ENCODE assay signal across 9 cellular contexts in genomic region chr7:44618754-44619153, GRCh38. TPM values are rescaled to one million over a fixed set of nuclear protein-coding genes. Genes with fewer than 3 reads are reported as not detected.
DNase-seq lines count a peak whose midpoint lies in the region; ATAC-seq, FAIRE-seq and TF ChIP-seq lines count a peak whose summit lies in the region.
"Had no signal": no experiment of that assay in that cellular context is flagged by ENCODE, and none has a peak within 500 bp of the region (broad histone marks: within the 10 kb centered on the region; RNA-seq: fewer than 3 reads in every experiment).

No MANE protein-coding gene starts in this region.

- no peak for TF ChIP-seq RAD21 in GM12878 (IDR thresholded peaks at IDR 0.05; ENCODE audit: insufficient read depth, low read depth, low read length)

- H3K36me3 ChIP-seq in GM12878 (ENCODE audit: control insufficient read depth in 2 of 2, insufficient read depth in 2 of 2, low read length in 1 of 2) (peaks cover 0 to 9% of the 10 kb centered on the region in 2 experiments; a peak in 2 of 4 replicates), transverse colon (no peaks in the 10 kb centered on the region)

- H2AFZ ChIP-seq in GM12878 (ENCODE audit: control insufficient read depth, low read depth, low read length) = no peak overlapping the region

- TF ChIP-seq POLR2A in GM12878 (IDR thresholded peaks at IDR 0.05; ENCODE audit: low read depth, low read length) (no peak), transverse colon (IDR thresholded peaks at IDR 0.05) (no peak)

- H3K79me2 ChIP-seq in GM12878 (ENCODE audit: control insufficient read depth, insufficient read depth, low read length) = peaks cover 90% of the 10 kb centered on the region

- ATAC-seq in HG03378 (IDR thresholded peaks at IDR 0.05; ENCODE audit: unreplicated experiment) = peak; percentile 41
- peak; percentile 60 for ATAC-seq in GM12878
- ATAC-seq in GM21381 (IDR thresholded peaks at IDR 0.05; ENCODE audit: unreplicated experiment) = no peak
- ATAC-seq in HG03354 (IDR thresholded peaks at IDR 0.05; ENCODE audit: poor library complexity, severe bottlenecking, unreplicated experiment) = no peak

- no peak for FAIRE-seq in GM12878 (lab: Jason Lieb, UNC)

- peak; percentile 86 for DNase-seq in DMS53 (lab: John Stamatoyannopoulos, UW)
- DNase-seq in GM12878 (ENCODE audit: low read depth, low spot score) = no peak
- DNase-seq in mesothelial cell of epicardium (ENCODE audit: low spot score in 2 of 2, unreplicated experiment in 2 of 2) = peak in 1 of 2 experiments; percentile 45
- no peak for DNase-seq in GM19238 (ENCODE audit: insufficient read length, low spot score)
- no peak for DNase-seq in transverse colon
- DNase-seq: NCI-H226 had no signal

- no peaks in the 10 kb centered on the region for H3K9me3 Mint-ChIP-seq in mesothelial cell of epicardium

- no peaks in the 10 kb centered on the region for H3K27me3 ChIP-seq in GM12878 (replicated peaks in 1 of 2; ENCODE audit: control insufficient read depth in 2 of 2, insufficient read depth in 2 of 2, low read length in 1 of 2)
- no peaks in the 10 kb centered on the region for H3K27me3 ChIP-seq in transverse colon

- TF ChIP-seq EP300 in GM12878 (IDR thresholded peaks at IDR 0.05; ENCODE audit: borderline replicate concordance in 1 of 2, control insufficient read depth in 1 of 2, low read depth in 2 of 2, low read length in 2 of 2) (no peak), transverse colon (IDR thresholded peaks at IDR 0.05; ENCODE audit: low read depth) (no peak)

- H3K4me1 Mint-ChIP-seq in mesothelial cell of epicardium = peaks cover 35% of the 10 kb centered on the region

- SMC1A ChIA-PET in GM12878 (lab: Charles Lee; ENCODE audit: uncharacterized antibody, unreplicated experiment) = interaction anchor here (1.0 to 1.3 kb wide), 4 partner anchors 12 to 20 kb away, joined by 3 to 5 read pairs (median 4); partner anchors contain the start of gene OGDH

- H3K9ac ChIP-seq in GM12878 (ENCODE audit: control insufficient read depth, insufficient read depth, low read length) = no peak overlapping the region; the same call in 1 of the 2 replicates

- no peaks in the 10 kb centered on the region for H4K20me1 ChIP-seq in GM12878 (ENCODE audit: control insufficient read depth, insufficient read depth)

- intact Hi-C loops in GM12878 (cut with micrococcal nuclease; ENCODE audit: unreplicated experiment) (no loop called here), transverse colon (cut with DNase I; ENCODE audit: low total_unique reads) (no loop called here)

- H3K4me2 ChIP-seq in GM12878 (ENCODE audit: control insufficient read depth, insufficient read depth) = peak overlapping the region; percentile 44; the same call in 1 of the 2 replicates

- POLR2A ChIA-PET in GM12878 (lab: Charles Lee) = interaction anchor here (0.8 to 3.2 kb wide), 3 partner anchors 11 to 131 kb away, joined by 4 to 28 read pairs (median 9); partner anchors contain the start of genes OGDH and ZMIZ2

- TF ChIP-seq CTCF in GM12878 (IDR thresholded peaks at IDR 0.05 in 2 of 3, conservative IDR thresholded peaks at IDR 0.05 in 1 of 3; ENCODE audit: control insufficient read depth in 2 of 3, extremely low read depth in 1 of 3, insufficient read depth in 1 of 3, low read depth in 3 of 3, low read length in 3 of 3) = no peak
- no peak for TF ChIP-seq CTCF in mesothelial cell of epicardium (IDR thresholded peaks at IDR 0.05; ENCODE audit: unreplicated experiment)
- TF ChIP-seq CTCF in transverse colon (IDR thresholded peaks at IDR 0.05) = no peak

- BruUV-seq in GM12878 (replicated peaks; lab: Mats Ljungman, UMichigan) = no TSS peak

- H3K27ac Mint-ChIP-seq in mesothelial cell of epicardium = peak overlapping the region; percentile 92

- peak overlapping the region; percentile 4 for H3K4me3 Mint-ChIP-seq in mesothelial cell of epicardium

- in situ Hi-C loops in GM12878 (cut with MboI) (no loop called here), transverse colon (cut with MboI; ENCODE audit: low pct_ligation_motif_present in 1 of 4, low pct_unique_long_range_greater_than_20kb in 1 of 4, low sequenced_read_pairs in 3 of 4) (no loop called here)

- H3K27ac ChIP-seq in GM12878 (ENCODE audit: control insufficient read depth, insufficient read depth) (peak overlapping the region; percentile 65), transverse colon (peak overlapping the region in 2 of 4 donors; percentile 25 to 34)

- 21% methylated on average over 3 of the region's 3 CpGs for WGBS in GM12878 (ENCODE audit: insufficient coverage, insufficient replicate concordance, low lambda C conversion rate, missing lambda C conversion rate)
- WGBS in transverse colon (ENCODE audit: low coverage in 1 of 2), 2 donors = 51% methylated on average over 3 of the region's 3 CpGs; no CpG with 5 or more reads in 1 of the 2 donors

- H3K4me3 ChIP-seq in GM12878 = no peak overlapping the region
- no peak overlapping the region for H3K4me3 ChIP-seq in transverse colon

- CTCF ChIA-PET in GM12878 (lab: Yijun Ruan, JAX) = no interaction called here

- H3K9me3 ChIP-seq in GM12878 (replicated peaks; ENCODE audit: control insufficient read depth, insufficient read depth, low read length) = no peaks in the 10 kb centered on the region
- no peaks in the 10 kb centered on the region for H3K9me3 ChIP-seq in transverse colon

- no peaks in the 10 kb centered on the region for H3K27me3 Mint-ChIP-seq in mesothelial cell of epicardium (ENCODE audit: low read depth)

- RAD21 ChIA-PET in GM12878 (lab: Charles Lee; ENCODE audit: unreplicated experiment) = interaction anchor here (10.1 kb wide), 1 partner anchor 16 kb away, joined by 130 read pairs; no protein-coding TSS in a partner anchor

- H3K36me3 Mint-ChIP-seq in mesothelial cell of epicardium = no peaks in the 10 kb centered on the region

- H3K4me1 ChIP-seq in GM12878 (ENCODE audit: control insufficient read depth, insufficient read depth, low read length) = peaks cover 61% of the 10 kb centered on the region
- H3K4me1 ChIP-seq in transverse colon = peaks cover 32 to 93% (median 65%) of the 10 kb centered on the region in 4 donors

RNA-seq across cellular contexts. Expression of gene OGDH, which starts 12.3 kb away (rescaled TPM):
- total RNA-seq in GM12878 (2013; cell fraction: nucleolus; rRNA removed) = 59.5 and 66.5 TPM in 2 replicates
- total RNA-seq in GM12878 (2014; rRNA removed) = 60.6 and 63.5 TPM in 2 replicates
- 20.5 and 23.1 TPM in 2 replicates for total RNA-seq in GM12878 (2014; rRNA removed; fragmentation: Illumina TruSeq; extraction: Trizol)
- 103 and 104 TPM in 2 replicates for total RNA-seq in GM12878 (2021)
- 21.1 TPM for polyA plus RNA-seq in GM12878 (2011; ENCODE audit: low read depth)
- 16.7 and 33.8 TPM in 2 replicates for polyA plus RNA-seq in GM12878 (2011; rRNA removed)
- polyA plus RNA-seq in GM12878 (2011; cell fraction: cytosol; rRNA removed) = 49.7 and 61.0 TPM in 2 replicates
- 98.8 and 106 TPM in 2 replicates for polyA plus RNA-seq in GM12878 (2011; cell fraction: nucleus; rRNA removed)
- polyA plus RNA-seq in GM12878 (2012) = 38.1 and 42.9 TPM in 2 replicates
- polyA plus RNA-seq in GM12878 (2014; fragmentation: Illumina TruSeq; extraction: Trizol) = 39.9 and 56.7 TPM in 2 replicates
- polyA plus RNA-seq in GM12878 (2014; fragmentation: Nextera tagmentation; extraction: Ambion mirVana) = 1 to 10 TPM; 4.1 to 4.2 TPM
- polyA plus RNA-seq in GM12878 (2014; rRNA removed) = 44.7 and 49.1 TPM in 2 replicates
- polyA plus RNA-seq in GM12878 (2016; fragmentation: Nextera tagmentation; extraction: Ambion mirVana) = 10 to 100 TPM; 52.0 to 53.2 TPM
- polyA minus RNA-seq in GM12878 (2011; rRNA and poly(A)+ RNA removed) = 87.7 and 88.6 TPM in 2 replicates
- polyA minus RNA-seq in GM12878 (2011; cell fraction: cytosol; rRNA and poly(A)+ RNA removed) = 34.1 and 34.2 TPM in 2 replicates
- 25.9 and 35.4 TPM in 2 replicates for polyA minus RNA-seq in GM12878 (2011; cell fraction: nucleus; rRNA and poly(A)+ RNA removed)
- total RNA-seq in mesothelial cell of epicardium = 67.4 to 72.8 TPM (median 71.2 TPM) in 3 replicates
- 100 to 1,000 TPM in 3 of 4 donors, 10 to 100 TPM in 1; 74.0 to 160 (median 143) TPM for total RNA-seq in transverse colon

RNA-seq across cellular contexts. Expression of gene TMED4, which starts 36.7 kb away (rescaled TPM):
- total RNA-seq in GM12878 (2013; cell fraction: nucleolus; rRNA removed) = 141 and 178 TPM in 2 replicates
- total RNA-seq in GM12878 (2014; rRNA removed) (71.3 and 75.3 TPM in 2 replicates), GM12878 (2014; rRNA removed; fragmentation: Illumina TruSeq; extraction: Trizol) (39.1 and 41.4 TPM in 2 replicates), GM12878 (2021) (41.6 and 48.1 TPM in 2 replicates), mesothelial cell of epicardium (97.0 to 97.7 TPM (median 97.6 TPM) in 3 replicates), transverse colon (100 to 1,000 TPM; 226 to 303 (median 254) TPM)
- 49.3 TPM for polyA plus RNA-seq in GM12878 (2011; ENCODE audit: low read depth)
- polyA plus RNA-seq in GM12878 (2011; rRNA removed) (67.1 and 69.8 TPM in 2 replicates), GM12878 (2014; fragmentation: Illumina TruSeq; extraction: Trizol) (37.3 and 38.9 TPM in 2 replicates), GM12878 (2014; fragmentation: Nextera tagmentation; extraction: Ambion mirVana) (10 to 100 TPM; 20.8 to 21.0 TPM), GM12878 (2014; rRNA removed) (48.1 and 53.9 TPM in 2 replicates), GM12878 (2016; fragmentation: Nextera tagmentation; extraction: Ambion mirVana) (10 to 100 TPM; 55.6 to 57.4 TPM)
- polyA plus RNA-seq in GM12878 (2011; cell fraction: cytosol; rRNA removed) = 82.6 and 87.1 TPM in 2 replicates
- polyA plus RNA-seq in GM12878 (2011; cell fraction: nucleus; rRNA removed) = 70.6 and 72.2 TPM in 2 replicates
- 51.2 and 51.5 TPM in 2 replicates for polyA plus RNA-seq in GM12878 (2012)
- 58.4 and 72.4 TPM in 2 replicates for polyA minus RNA-seq in GM12878 (2011; rRNA and poly(A)+ RNA removed)
- polyA minus RNA-seq in GM12878 (2011; cell fraction: cytosol; rRNA and poly(A)+ RNA removed) = 28.4 and 31.1 TPM in 2 replicates
- polyA minus RNA-seq in GM12878 (2011; cell fraction: nucleus; rRNA and poly(A)+ RNA removed) = 33.5 and 53.0 TPM in 2 replicates

RNA-seq across cellular contexts. Expression of gene DDX56, which starts 45.0 kb away (rescaled TPM):
- total RNA-seq in GM12878 (2013; cell fraction: nucleolus; rRNA removed) = 56.8 and 76.3 TPM in 2 replicates
- total RNA-seq in GM12878 (2014; rRNA removed) (93.2 and 97.4 TPM in 2 replicates), GM12878 (2014; rRNA removed; fragmentation: Illumina TruSeq; extraction: Trizol) (51.5 and 52.1 TPM in 2 replicates), GM12878 (2021) (86.3 and 92.4 TPM in 2 replicates), mesothelial cell of epicardium (89.0 to 104 TPM (median 96.8 TPM) in 3 replicates), transverse colon (100 to 1,000 TPM in 1 of 4 donors, 10 to 100 TPM in 3; 41.1 to 202 (median 42.3) TPM)
- polyA plus RNA-seq in GM12878 (2011; ENCODE audit: low read depth) = 40.2 TPM
- polyA plus RNA-seq in GM12878 (2011; rRNA removed) (56.0 and 82.9 TPM in 2 replicates), GM12878 (2014; fragmentation: Illumina TruSeq; extraction: Trizol) (39.1 and 78.1 TPM in 2 replicates), GM12878 (2014; fragmentation: Nextera tagmentation; extraction: Ambion mirVana) (10 to 100 TPM; 19.8 to 48.3 TPM), GM12878 (2014; rRNA removed) (79.6 and 93.8 TPM in 2 replicates), GM12878 (2016; fragmentation: Nextera tagmentation; extraction: Ambion mirVana) (100 to 1,000 TPM; 127 to 136 TPM)
- 85.7 and 112 TPM in 2 replicates for polyA plus RNA-seq in GM12878 (2011; cell fraction: cytosol; rRNA removed)
- polyA plus RNA-seq in GM12878 (2011; cell fraction: nucleus; rRNA removed) = 182 and 194 TPM in 2 replicates
- 57.3 and 65.1 TPM in 2 replicates for polyA plus RNA-seq in GM12878 (2012)
- 75.0 and 100 TPM in 2 replicates for polyA minus RNA-seq in GM12878 (2011; rRNA and poly(A)+ RNA removed)
- 26.6 and 29.3 TPM in 2 replicates for polyA minus RNA-seq in GM12878 (2011; cell fraction: cytosol; rRNA and poly(A)+ RNA removed)
- 51.5 and 87.5 TPM in 2 replicates for polyA minus RNA-seq in GM12878 (2011; cell fraction: nucleus; rRNA and poly(A)+ RNA removed)

Comparison
In these comparisons a context has a peak if more than half of its experiments do, and no peak if none do; other contexts are left out.
1. ATAC-seq: peak in HG03378 (single experiment) and GM12878 (single experiment); none in GM21381 (single experiment) and HG03354 (single experiment).